In the genomic region with DNA sequence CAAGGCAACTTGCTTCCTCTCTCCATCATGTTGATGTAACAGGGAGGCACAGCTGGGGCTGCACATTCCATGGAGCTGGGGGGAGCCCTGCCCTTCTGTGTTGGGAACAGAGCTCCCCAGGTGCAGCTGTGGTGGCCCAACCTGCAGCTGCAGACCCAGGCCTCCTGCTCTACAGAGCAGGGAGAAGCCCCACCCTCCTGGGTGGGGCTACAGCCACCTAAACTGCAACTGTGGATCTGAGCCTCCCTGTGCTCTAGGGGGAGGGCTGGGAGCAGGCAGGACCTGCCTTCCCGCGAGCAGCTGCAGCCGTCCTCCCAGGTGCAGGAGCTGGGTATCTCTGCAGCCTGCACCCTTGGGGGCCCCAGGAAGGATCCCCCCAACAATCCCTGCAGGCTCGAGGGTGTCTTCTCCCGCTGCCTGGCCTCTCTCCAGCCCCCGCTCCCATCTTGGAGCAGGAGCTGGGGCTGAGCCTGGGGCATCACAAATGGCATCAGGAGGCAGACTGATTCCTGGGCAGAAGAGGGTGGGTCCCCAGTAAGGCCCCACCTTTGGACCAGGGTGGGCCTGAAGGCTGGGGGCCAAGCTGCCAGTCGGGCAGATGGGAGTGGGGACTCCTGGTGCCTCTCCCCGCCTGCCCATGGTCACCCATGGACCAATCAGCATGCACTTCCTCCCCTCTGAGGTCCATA, we compare ENCODE assay signal across 26 cellular contexts. TPM values are rescaled to one million over a fixed set of nuclear protein-coding genes. Genes with fewer than 3 reads are reported as not detected.
"Had no signal": no experiment of that assay in that cellular context is flagged by ENCODE, and none has a peak within 500 bp of the region (broad histone marks: within the 10 kb centered on the region; RNA-seq: fewer than 3 reads in every experiment).

No MANE protein-coding gene starts in this region.

- H3K9me3 Mint-ChIP-seq: activated naive CD4-positive, alpha-beta T cell treated with anti-CD3 and anti-CD28 coated beads, Interleukin-2, amount 50 U/mL, for 24 hours; effector memory CD8-positive, alpha-beta T cell; stimulated activated naive CD8-positive, alpha-beta T cell treated with anti-CD3 and anti-CD28 coated beads, Interleukin-15, amount 100 ng/mL, for 72 hours had no signal

- H3K27ac Mint-ChIP-seq: activated naive CD4-positive, alpha-beta T cell treated with anti-CD3 and anti-CD28 coated beads, Interleukin-2, amount 50 U/mL, for 24 hours; dendritic cell treated with granulocyte-macrophage colony-stimulating factor and Interleukin-4, amounts not matched to agents 40 ng/mL and 50 ng/mL, for 4 days; immature natural killer cell; mesothelial cell of epicardium; natural killer cell; stimulated activated naive CD8-positive, alpha-beta T cell treated with anti-CD3 and anti-CD28 coated beads, Interleukin-15, amount 100 ng/mL, for 72 hours had no signal

- H3K4me3 Mint-ChIP-seq: activated naive CD4-positive, alpha-beta T cell treated with anti-CD3 and anti-CD28 coated beads, Interleukin-2, amount 50 U/mL, for 24 hours; dendritic cell treated with granulocyte-macrophage colony-stimulating factor and Interleukin-4, amounts not matched to agents 40 ng/mL and 50 ng/mL, for 4 days; effector memory CD8-positive, alpha-beta T cell; immature natural killer cell; mesothelial cell of epicardium; natural killer cell; stimulated activated naive CD8-positive, alpha-beta T cell treated with anti-CD3 and anti-CD28 coated beads, Interleukin-15, amount 100 ng/mL, for 72 hours had no signal

- H3K27me3 ChIP-seq: body of pancreas, cardiac muscle cell, esophagus muscularis mucosa, neutrophil, ovary, right atrium auricular region, tibial artery had no signal

- H3K27ac ChIP-seq: body of pancreas, cardiac muscle cell, esophagus muscularis mucosa, left ventricle myocardium inferior, neutrophil, ovary, prostate gland, right atrium auricular region, tibial artery had no signal

- H3K9me3 ChIP-seq: body of pancreas, esophagus muscularis mucosa, neutrophil, ovary, prostate gland, tibial artery had no signal

- H3K4me1 ChIP-seq: prostate gland had no signal

- ATAC-seq: body of pancreas; effector memory CD8-positive, alpha-beta T cell; natural killer cell; stimulated activated naive CD8-positive, alpha-beta T cell treated with anti-CD3 and anti-CD28 coated beads, Interleukin-15, amount 100 ng/mL, for 72 hours had no signal

- H3K4me3 ChIP-seq: body of pancreas, cardiac muscle cell, esophagus muscularis mucosa, left ventricle myocardium inferior, ovary, prostate gland, right atrium auricular region, tibial artery had no signal

- H3K36me3 ChIP-seq: cardiac muscle cell, ovary, prostate gland had no signal

- H3K36me3 Mint-ChIP-seq: natural killer cell had no signal

- DNase-seq: activated gamma-delta T cell treated with Interleukin-2 at 50 U/mL for 16 hours; activated T-cell treated with anti-CD3 and anti-CD28 coated beads, Interleukin-2, amount 50 U/mL, for 1 hour; anterior cingulate cortex; body of pancreas; effector memory CD8-positive, alpha-beta T cell; head of caudate nucleus; immature natural killer cell; kidney glomerular epithelial cell; left ventricle myocardium inferior; natural killer cell; ovary; stimulated activated CD4-positive, alpha-beta T cell treated with anti-CD3 and anti-CD28 coated beads, Interleukin-12 subunit alpha, Interleukin-12 subunit beta, amount 100 ng/mL, for 4 hours; stimulated activated naive CD8-positive, alpha-beta T cell treated with anti-CD3 and anti-CD28 coated beads, Interleukin-15, amount 100 ng/mL, for 72 hours; T-helper 1 cell; tibial artery had no signal

- FAIRE-seq: frontal cortex, TTC549 had no signal

RNA-seq across cellular contexts. Expression of a gene that starts 56.8 kb away (rescaled TPM):
- total RNA-seq: body of pancreas, left ventricle myocardium inferior, lung microvascular endothelial cell had no signal
- polyA plus RNA-seq: cardiac muscle cell, immature natural killer cell had no signal
